In the genomic region with DNA sequence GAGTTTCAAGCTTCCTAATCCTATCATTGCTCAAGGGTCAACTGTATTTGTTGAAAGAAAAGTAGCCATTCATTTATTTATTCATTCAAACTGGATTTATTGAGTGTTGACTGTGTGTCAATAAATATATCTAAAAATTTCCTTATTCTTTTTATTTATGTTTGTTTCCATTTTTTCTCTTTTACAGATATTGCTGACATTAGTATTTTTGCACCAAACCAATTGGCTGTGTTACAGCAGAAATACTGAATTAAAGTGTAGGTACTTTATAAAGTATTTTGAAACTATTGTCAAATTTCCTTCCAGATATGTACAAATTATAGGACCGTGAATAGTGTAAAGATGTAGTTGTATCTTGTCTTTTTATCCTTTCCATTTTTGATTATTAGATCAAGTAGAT, we compare ENCODE assay signal across 3 cellular contexts.
TF ChIP-seq lines count a peak whose summit lies in the region.

No MANE protein-coding gene starts in this region.

TF ChIP-seq in A549, 52 proteins besides CTCF, POLR2A, EP300 and RAD21:
- TF ChIP-seq TP53 (CRISPR knock-in tag; IDR thresholded peaks at IDR 0.05) (no peak), RARB (CRISPR knock-in tag; IDR thresholded peaks at IDR 0.05) (no peak), ZFP36 (IDR thresholded peaks at IDR 0.05; ENCODE audit: borderline replicate concordance, partially characterized antibody) (no peak), RFX5 (IDR thresholded peaks at IDR 0.05) (no peak), MAFK (IDR thresholded peaks at IDR 0.05; ENCODE audit: partially characterized antibody) (peak; percentile 5), CHD2 (IDR thresholded peaks at IDR 0.05; ENCODE audit: low read length, partially characterized antibody) (no peak), HDAC2 (IDR thresholded peaks at IDR 0.05) (no peak)
- TF ChIP-seq, protein P1, sequence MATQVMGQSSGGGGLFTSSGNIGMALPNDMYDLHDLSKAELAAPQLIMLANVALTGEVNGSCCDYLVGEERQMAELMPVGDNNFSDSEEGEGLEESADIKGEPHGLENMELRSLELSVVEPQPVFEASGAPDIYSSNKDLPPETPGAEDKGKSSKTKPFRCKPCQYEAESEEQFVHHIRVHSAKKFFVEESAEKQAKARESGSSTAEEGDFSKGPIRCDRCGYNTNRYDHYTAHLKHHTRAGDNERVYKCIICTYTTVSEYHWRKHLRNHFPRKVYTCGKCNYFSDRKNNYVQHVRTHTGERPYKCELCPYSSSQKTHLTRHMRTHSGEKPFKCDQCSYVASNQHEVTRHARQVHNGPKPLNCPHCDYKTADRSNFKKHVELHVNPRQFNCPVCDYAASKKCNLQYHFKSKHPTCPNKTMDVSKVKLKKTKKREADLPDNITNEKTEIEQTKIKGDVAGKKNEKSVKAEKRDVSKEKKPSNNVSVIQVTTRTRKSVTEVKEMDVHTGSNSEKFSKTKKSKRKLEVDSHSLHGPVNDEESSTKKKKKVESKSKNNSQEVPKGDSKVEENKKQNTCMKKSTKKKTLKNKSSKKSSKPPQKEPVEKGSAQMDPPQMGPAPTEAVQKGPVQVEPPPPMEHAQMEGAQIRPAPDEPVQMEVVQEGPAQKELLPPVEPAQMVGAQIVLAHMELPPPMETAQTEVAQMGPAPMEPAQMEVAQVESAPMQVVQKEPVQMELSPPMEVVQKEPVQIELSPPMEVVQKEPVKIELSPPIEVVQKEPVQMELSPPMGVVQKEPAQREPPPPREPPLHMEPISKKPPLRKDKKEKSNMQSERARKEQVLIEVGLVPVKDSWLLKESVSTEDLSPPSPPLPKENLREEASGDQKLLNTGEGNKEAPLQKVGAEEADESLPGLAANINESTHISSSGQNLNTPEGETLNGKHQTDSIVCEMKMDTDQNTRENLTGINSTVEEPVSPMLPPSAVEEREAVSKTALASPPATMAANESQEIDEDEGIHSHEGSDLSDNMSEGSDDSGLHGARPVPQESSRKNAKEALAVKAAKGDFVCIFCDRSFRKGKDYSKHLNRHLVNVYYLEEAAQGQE (IDR thresholded peaks at IDR 0.05): no peak

TF ChIP-seq in IMR-90, 13 proteins besides CTCF, POLR2A, EP300 and RAD21:
- TF ChIP-seq BHLHE40 (IDR thresholded peaks at IDR 0.05; ENCODE audit: low read depth, low read length): no peak
- no peak for TF ChIP-seq RFX5 (IDR thresholded peaks at IDR 0.05; ENCODE audit: low read depth, low read length)
- peak; percentile 56 for TF ChIP-seq MAFK (IDR thresholded peaks at IDR 0.05; ENCODE audit: low read depth, low read length)

TF ChIP-seq in K562, 482 proteins besides CTCF, POLR2A, EP300 and RAD21:
- TF ChIP-seq ZNF316 (IDR thresholded peaks at IDR 0.05) (0 out of 2 replicates have a peak, but pooled peaks have one; percentile 2), NR2C2 (CRISPR knock-in tag; IDR thresholded peaks at IDR 0.05) (no peak), NR2C2 (tag; IDR thresholded peaks at IDR 0.05) (no peak)
- TF ChIP-seq, protein P2, sequence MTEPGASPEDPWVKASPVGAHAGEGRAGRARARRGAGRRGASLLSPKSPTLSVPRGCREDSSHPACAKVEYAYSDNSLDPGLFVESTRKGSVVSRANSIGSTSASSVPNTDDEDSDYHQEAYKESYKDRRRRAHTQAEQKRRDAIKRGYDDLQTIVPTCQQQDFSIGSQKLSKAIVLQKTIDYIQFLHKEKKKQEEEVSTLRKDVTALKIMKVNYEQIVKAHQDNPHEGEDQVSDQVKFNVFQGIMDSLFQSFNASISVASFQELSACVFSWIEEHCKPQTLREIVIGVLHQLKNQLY (CRISPR knock-in tag; conservative IDR thresholded peaks at IDR 0.05): no peak
- TF ChIP-seq, protein P3, sequence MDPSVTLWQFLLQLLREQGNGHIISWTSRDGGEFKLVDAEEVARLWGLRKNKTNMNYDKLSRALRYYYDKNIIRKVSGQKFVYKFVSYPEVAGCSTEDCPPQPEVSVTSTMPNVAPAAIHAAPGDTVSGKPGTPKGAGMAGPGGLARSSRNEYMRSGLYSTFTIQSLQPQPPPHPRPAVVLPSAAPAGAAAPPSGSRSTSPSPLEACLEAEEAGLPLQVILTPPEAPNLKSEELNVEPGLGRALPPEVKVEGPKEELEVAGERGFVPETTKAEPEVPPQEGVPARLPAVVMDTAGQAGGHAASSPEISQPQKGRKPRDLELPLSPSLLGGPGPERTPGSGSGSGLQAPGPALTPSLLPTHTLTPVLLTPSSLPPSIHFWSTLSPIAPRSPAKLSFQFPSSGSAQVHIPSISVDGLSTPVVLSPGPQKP (CRISPR knock-in tag; IDR thresholded peaks at IDR 0.05): no peak
TF ChIP-seq in K562: peak in this region for 1.
